ENCODE assay signal across 14 cellular contexts in the genomic region with DNA sequence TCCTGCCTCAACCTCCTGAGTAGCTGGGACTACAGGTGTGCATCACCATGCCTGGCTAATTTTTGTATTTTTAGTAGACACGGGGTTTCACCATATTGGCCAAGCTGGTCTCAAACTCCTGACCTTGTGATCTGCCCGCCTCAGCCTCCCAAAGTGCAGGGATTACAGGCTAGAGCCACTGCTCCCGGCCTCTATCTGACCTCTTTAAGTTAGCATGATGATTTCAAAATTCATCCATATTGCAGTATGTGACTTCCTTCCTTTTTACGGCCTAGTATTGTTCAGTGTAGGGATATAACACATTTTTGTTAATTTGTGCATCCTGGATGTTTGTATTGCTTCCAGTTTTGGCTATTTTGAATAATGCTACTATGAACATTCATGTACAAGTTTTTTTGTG. TPM values are rescaled to one million over a fixed set of nuclear protein-coding genes. Genes with fewer than 3 reads are reported as not detected.
"Had no signal": no experiment of that assay in that cellular context is flagged by ENCODE, and none has a peak within 500 bp of the region (broad histone marks: within the 10 kb centered on the region; RNA-seq: fewer than 3 reads in every experiment).

No MANE protein-coding gene starts in this region.

RNA-seq across cellular contexts. Expression of gene TMIGD1, which starts 17.4 kb away (rescaled TPM):
- total RNA-seq: esophagus mucosa, fibroblast of lung, frontal cortex, glomerular endothelial cell, heart left ventricle, lower leg skin, osteocyte, pulmonary artery endothelial cell, sciatic nerve, skeletal muscle tissue, subcutaneous adipose tissue, testis, tibial nerve, urinary bladder had no signal
